8 cellular contexts compared by ENCODE assay signal in genomic region chr12:47757840-47758583, GRCh38. TPM values are rescaled to one million over a fixed set of nuclear protein-coding genes. Genes with fewer than 3 reads are reported as not detected.
DNase-seq lines count a peak whose midpoint lies in the region; ATAC-seq and TF ChIP-seq lines count a peak whose summit lies in the region.

No MANE protein-coding gene starts in this region.

- H3K36me3 ChIP-seq in heart right ventricle: peaks cover 0 to 5% (median 0%) of the 10 kb centered on the region in 9 donors

- peaks cover 25% of the 10 kb centered on the region for H3K36me3 Mint-ChIP-seq in Calu3 (ENCODE audit: insufficient read depth, unreplicated experiment)
- H3K36me3 Mint-ChIP-seq in activated B cell treated with CpG ODN at 0.5 μM for 24 hours (ENCODE audit: low read depth): no peaks in the 10 kb centered on the region
- no peaks in the 10 kb centered on the region for H3K36me3 Mint-ChIP-seq in progenitor cell of endocrine pancreas (ENCODE audit: insufficient read depth)

- peak overlapping the region; percentile 72 to 91 (median 86) for H3K27ac ChIP-seq in heart right ventricle

- no peak for ATAC-seq in activated B cell treated with CpG ODN at 0.5 μM for 24 hours (ENCODE audit: low read depth)
- peak in 7 of 8 donors; percentile 3 to 48 (median 27) for ATAC-seq in heart right ventricle
- no peak for ATAC-seq in HG03159 (IDR thresholded peaks at IDR 0.05; ENCODE audit: unreplicated experiment)
- no peak for ATAC-seq in GM21447 (IDR thresholded peaks at IDR 0.05; ENCODE audit: unreplicated experiment)

- H3K4me1 Mint-ChIP-seq in Calu3 (ENCODE audit: low read depth, unreplicated experiment): peaks cover 45% of the 10 kb centered on the region
- peaks cover 63% of the 10 kb centered on the region for H3K4me1 Mint-ChIP-seq in activated B cell treated with CpG ODN at 0.5 μM for 24 hours
- peaks cover 10% of the 10 kb centered on the region for H3K4me1 Mint-ChIP-seq in progenitor cell of endocrine pancreas (ENCODE audit: low read depth)

- no peak for DNase-seq in Calu3
- no peak for DNase-seq in activated B cell treated with CpG ODN at 0.5 μM for 24 hours
- peak in 1 of 2 donors; percentile 57 for DNase-seq in heart right ventricle
- no peak for DNase-seq in progenitor cell of endocrine pancreas (ENCODE audit: low spot score, unreplicated experiment)
- no peak for DNase-seq in stimulated activated naive CD4-positive, alpha-beta T cell (lab: John Stamatoyannopoulos, UW)
- no peak for DNase-seq in HuH-7 (ENCODE audit: low spot score)

- H3K9me3 Mint-ChIP-seq in Calu3 (ENCODE audit: low read depth, unreplicated experiment) (no peaks in the 10 kb centered on the region), activated B cell treated with CpG ODN at 0.5 μM for 24 hours (no peaks in the 10 kb centered on the region), progenitor cell of endocrine pancreas (ENCODE audit: low read depth) (no peaks in the 10 kb centered on the region)

- no peaks in the 10 kb centered on the region for H3K27me3 ChIP-seq in heart right ventricle

- peak overlapping the region; percentile 82 for H3K4me3 Mint-ChIP-seq in Calu3 (ENCODE audit: low read depth, unreplicated experiment)
- H3K4me3 Mint-ChIP-seq in activated B cell treated with CpG ODN at 0.5 μM for 24 hours: peak overlapping the region; percentile 66
- peak overlapping the region; percentile 59 for H3K4me3 Mint-ChIP-seq in progenitor cell of endocrine pancreas (ENCODE audit: low read depth)

- H3K27me3 Mint-ChIP-seq in Calu3 (ENCODE audit: unreplicated experiment) (no peaks in the 10 kb centered on the region), activated B cell treated with CpG ODN at 0.5 μM for 24 hours (no peaks in the 10 kb centered on the region), progenitor cell of endocrine pancreas (peaks cover 36% of the 10 kb centered on the region)

- no peak for TF ChIP-seq CTCF in Calu3 (IDR thresholded peaks at IDR 0.05; ENCODE audit: unreplicated experiment)
- no peak for TF ChIP-seq CTCF in activated B cell treated with CpG ODN at 0.5 μM for 24 hours (IDR thresholded peaks at IDR 0.05)
- no peak for TF ChIP-seq CTCF in heart right ventricle (IDR thresholded peaks at IDR 0.05)
- TF ChIP-seq CTCF in progenitor cell of endocrine pancreas (IDR thresholded peaks at IDR 0.05; ENCODE audit: unreplicated experiment): no peak

- WGBS in heart right ventricle, 2 donors: 39 to 46% methylated on average over 20 of the region's 20 CpGs

- intact Hi-C loops in Calu3 (cut with micrococcal nuclease; ENCODE audit: unreplicated experiment) (loop anchor here (2.0 kb wide), 1 partner anchor 13 kb away; no protein-coding TSS in a partner anchor), activated B cell treated with CpG ODN at 0.5 μM for 24 hours (cut with micrococcal nuclease) (loop anchor here (5.0 kb wide), 1 partner anchor 361 kb away; no protein-coding TSS in a partner anchor), heart right ventricle (cut with DNase I) (loop anchor here in 3 of 10 donors (2.0 to 10.0 kb wide), 2 partner anchors 41 to 793 kb away; no protein-coding TSS in a partner anchor)

- CTCF ChIA-PET in Calu3 (lab: Charles Lee): interaction anchor here (0.9 to 2.1 kb wide), 5 partner anchors 9 to 17 kb away, joined by 3 to 14 read pairs (median 3); partner anchors contain the start of gene SLC48A1
- CTCF ChIA-PET in activated B cell treated with CpG ODN at 0.5 μM for 24 hours (lab: Charles Lee): interaction anchor here (0.8 to 10.8 kb wide), 14 partner anchors 9 to 81 kb away, joined by 3 to 298 read pairs (median 4); partner anchors contain the start of genes RPAP3 and SLC48A1

- H3K27ac Mint-ChIP-seq in Calu3 (ENCODE audit: unreplicated experiment) (no peak overlapping the region), activated B cell treated with CpG ODN at 0.5 μM for 24 hours (no peak overlapping the region), progenitor cell of endocrine pancreas (no peak overlapping the region)

- no TSS peak for BruUV-seq in Calu3 (replicated peaks; lab: Mats Ljungman, UMichigan)

- POLR2A ChIA-PET in activated B cell treated with CpG ODN at 0.5 μM for 24 hours (lab: Charles Lee): interaction anchor here (0.8 to 5.9 kb wide), 7 partner anchors 10 to 53 kb away, joined by 3 to 84 read pairs (median 8); partner anchors contain the start of gene RPAP3

- H3K9me3 ChIP-seq in heart right ventricle: no peaks in the 10 kb centered on the region

- H3K4me3 ChIP-seq in heart right ventricle: peak overlapping the region; percentile 34 to 78 (median 59)

- peaks cover 22 to 79% (median 58%) of the 10 kb centered on the region in 9 donors for H3K4me1 ChIP-seq in heart right ventricle

RNA-seq across cellular contexts. Expression of gene RAPGEF3, which starts 0.7 kb away (rescaled TPM):
- total RNA-seq in Calu3 (2022) (8.2 and 11.0 TPM in 2 replicates), activated B cell treated with CpG ODN at 0.5 μM for 24 hours (2.7 and 5.0 TPM in 2 replicates), heart right ventricle (10 to 100 TPM in 9 of 10 donors, 1 to 10 TPM in 1; 9.5 to 54.9 (median 19.8) TPM), progenitor cell of endocrine pancreas (1.2 and 1.7 TPM in 2 replicates)
- 100 to 1,000 TPM in 1 of 2 donors, 10 to 100 TPM in 1; 22.4 to 173 TPM for polyA plus RNA-seq in heart right ventricle

RNA-seq across cellular contexts. Expression of gene SLC48A1, which starts 15.0 kb away (rescaled TPM):
- total RNA-seq in Calu3 (2022) (17.0 and 17.2 TPM in 2 replicates), activated B cell treated with CpG ODN at 0.5 μM for 24 hours (12.7 and 12.8 TPM in 2 replicates), heart right ventricle (10 to 100 TPM; 18.6 to 31.9 (median 22.1) TPM), progenitor cell of endocrine pancreas (15.1 and 16.2 TPM in 2 replicates)
- polyA plus RNA-seq in heart right ventricle: 10 to 100 TPM; 12.6 to 26.2 TPM

RNA-seq across cellular contexts. Expression of gene ENDOU, which starts 32.7 kb away (rescaled TPM):
- 0.42 TPM in 1 of 2 replicates, not detected in the other for total RNA-seq in Calu3 (2022)
- 0.24 and 0.37 TPM in 2 replicates for total RNA-seq in activated B cell treated with CpG ODN at 0.5 μM for 24 hours
- under 1 TPM in 9 of 10 donors, not detected in 1; 0.11 to 0.56 (median 0.31) TPM for total RNA-seq in heart right ventricle
- under 1 TPM; 0.26 to 0.29 TPM for polyA plus RNA-seq in heart right ventricle
- total RNA-seq in progenitor cell of endocrine pancreas: not detected in 2 replicates

RNA-seq across cellular contexts. Expression of gene RPAP3, which starts 52.2 kb away (rescaled TPM):
- total RNA-seq in Calu3 (2022) (29.7 and 33.5 TPM in 2 replicates), activated B cell treated with CpG ODN at 0.5 μM for 24 hours (58.4 and 60.5 TPM in 2 replicates), heart right ventricle (10 to 100 TPM; 18.6 to 28.0 (median 21.8) TPM), progenitor cell of endocrine pancreas (36.4 and 39.8 TPM in 2 replicates)
- polyA plus RNA-seq in heart right ventricle: 10 to 100 TPM in 1 of 2 donors, 1 to 10 TPM in 1; 4.8 to 10.1 TPM

Comparison
In these comparisons a context has a peak if more than half of its experiments do, and no peak if none do; other contexts are left out.
1. ATAC-seq: peak in heart right ventricle (7 of 8); none in activated B cell treated with CpG ODN at 0.5 μM for 24 hours (single experiment), HG03159 (single experiment) and GM21447 (single experiment).
2. Peak in every context shown above with its lines, with median percentiles within 50 percentile points of each other: H3K4me3 Mint-ChIP-seq.